ENCODE assay signal across 1 cellular context in genomic region chr12:57590892-57591566, GRCh38.
A peak's percentile ranks its signal among the peaks of the same experiment; 100 is the strongest.
TF ChIP-seq lines count a peak whose summit lies in the region.

Gene PIP4K2C, plus strand, starts transcription at chr12:57591192. Its CDS starts 98 bp downstream, at chr12:57591290.

TF ChIP-seq in HepG2, 621 proteins besides CTCF, POLR2A, EP300 and RAD21 (continued from another document and continues in another):
- TF ChIP-seq ZNF281 (CRISPR knock-in tag; IDR thresholded peaks at IDR 0.05; ENCODE audit: borderline replicate concordance) (0 out of 2 replicates have a peak, but pooled peaks have one; percentile 7), BCLAF1 (IDR thresholded peaks at IDR 0.05) (no peak), CCDC6 (CRISPR knock-in tag; IDR thresholded peaks at IDR 0.05) (no peak), NR2F2 (IDR thresholded peaks at IDR 0.05; ENCODE audit: borderline replicate concordance, low read depth) (no peak), ZNF292 (CRISPR knock-in tag; IDR thresholded peaks at IDR 0.05; ENCODE audit: borderline replicate concordance, low read depth) (no peak), CENPX (CRISPR knock-in tag; IDR thresholded peaks at IDR 0.05) (no peak), ZNF841 (CRISPR knock-in tag; IDR thresholded peaks at IDR 0.05; ENCODE audit: borderline replicate concordance) (no peak), ZNF101 (CRISPR knock-in tag; IDR thresholded peaks at IDR 0.05; ENCODE audit: borderline replicate concordance, low read depth) (no peak), NAIF1 (CRISPR knock-in tag; IDR thresholded peaks at IDR 0.05; ENCODE audit: borderline replicate concordance) (no peak), ATF1 (CRISPR knock-in tag; IDR thresholded peaks at IDR 0.05) (no peak), ZNF609 (CRISPR knock-in tag; IDR thresholded peaks at IDR 0.05; ENCODE audit: borderline replicate concordance) (no peak; the same call in 1 of the 2 replicates), TARDBP (CRISPR knock-in tag; IDR thresholded peaks at IDR 0.05) (no peak; the same call in 1 of the 2 replicates), FOXP1 (IDR thresholded peaks at IDR 0.05) (no peak), FOXP1 (CRISPR knock-in tag; IDR thresholded peaks at IDR 0.05) (no peak), KDM1A (CRISPR knock-in tag; IDR thresholded peaks at IDR 0.05) (no peak), ZNF296 (CRISPR knock-in tag; conservative IDR thresholded peaks at IDR 0.05) (no peak), CBX2 (IDR thresholded peaks at IDR 0.05; ENCODE audit: low read depth, low read length) (no peak), CBX2 (CRISPR knock-in tag; IDR thresholded peaks at IDR 0.05; ENCODE audit: low read depth) (no peak), YY1 (IDR thresholded peaks at IDR 0.05; ENCODE audit: insufficient read depth, insufficient replicate concordance, low read depth, low read length) (peak; percentile 80), TFE3 (CRISPR knock-in tag; IDR thresholded peaks at IDR 0.05) (peak; percentile 76), ZBTB3 (CRISPR knock-in tag; IDR thresholded peaks at IDR 0.05; ENCODE audit: borderline replicate concordance, low read depth) (no peak), ZNF317 (CRISPR knock-in tag; IDR thresholded peaks at IDR 0.05) (peak; percentile 63; the same call in 1 of the 2 replicates), ZNF343 (CRISPR knock-in tag; IDR thresholded peaks at IDR 0.05) (no peak; the same call in 1 of the 2 replicates), CC2D1A (CRISPR knock-in tag; IDR thresholded peaks at IDR 0.05) (0 out of 2 replicates have a peak, but pooled peaks have one; percentile 66), RXRB (CRISPR knock-in tag; IDR thresholded peaks at IDR 0.05; ENCODE audit: borderline replicate concordance) (0 out of 2 replicates have a peak, but pooled peaks have one; percentile 17), GATAD1 (CRISPR knock-in tag; IDR thresholded peaks at IDR 0.05) (peak; percentile 77), HCFC1 (IDR thresholded peaks at IDR 0.05; ENCODE audit: low read depth, low read length) (no peak), ARID3A (IDR thresholded peaks at IDR 0.05; ENCODE audit: low read depth, low read length) (no peak), ZSCAN30 (CRISPR knock-in tag; IDR thresholded peaks at IDR 0.05) (no peak), UBTF (CRISPR knock-in tag; IDR thresholded peaks at IDR 0.05) (peak; percentile 32; the same call in 1 of the 2 replicates), RFX1 (IDR thresholded peaks at IDR 0.05) (no peak), IRF9 (CRISPR knock-in tag; IDR thresholded peaks at IDR 0.05; ENCODE audit: borderline replicate concordance) (0 out of 2 replicates have a peak, but pooled peaks have one; percentile 29), TAF15 (IDR thresholded peaks at IDR 0.05; ENCODE audit: low read depth, low read length, poor library complexity, severe bottlenecking) (no peak), KLF15 (CRISPR knock-in tag; IDR thresholded peaks at IDR 0.05; ENCODE audit: borderline replicate concordance) (no peak), ZNF678 (CRISPR knock-in tag; IDR thresholded peaks at IDR 0.05) (no peak), GABPA (IDR thresholded peaks at IDR 0.05; ENCODE audit: low read depth, low read length) (peak; percentile 63), GABPA (CRISPR knock-in tag; IDR thresholded peaks at IDR 0.05; ENCODE audit: low read depth) (peak; percentile 79), ZNF740 (CRISPR knock-in tag; IDR thresholded peaks at IDR 0.05) (no peak), KMT2A (CRISPR knock-in tag; IDR thresholded peaks at IDR 0.05) (0 out of 2 replicates have a peak, but pooled peaks have one; percentile 27), ZNF501 (CRISPR knock-in tag; IDR thresholded peaks at IDR 0.05) (peak; percentile 78), ZNF724P (CRISPR knock-in tag; IDR thresholded peaks at IDR 0.05; ENCODE audit: borderline replicate concordance) (0 out of 2 replicates have a peak, but pooled peaks have one; percentile 5)
